Comparison of ENCODE assay signal across 8 cellular contexts in genomic region chr12:50505945-50506344, GRCh38. TPM values are rescaled to one million over a fixed set of nuclear protein-coding genes. Genes with fewer than 3 reads are reported as not detected.
DNase-seq lines count a peak whose midpoint lies in the region; ATAC-seq, FAIRE-seq and TF ChIP-seq lines count a peak whose summit lies in the region.

No MANE protein-coding gene starts in this region.

- H3K9ac ChIP-seq in iPS-15b (ENCODE audit: low read depth, low read length): no peak overlapping the region

- no peaks in the 10 kb centered on the region for H3K36me3 ChIP-seq in CD4-positive, CD25-positive, alpha-beta regulatory T cell (ENCODE audit: control insufficient read depth, insufficient read depth, low read length)
- H3K36me3 ChIP-seq in KOPT-K1 (ENCODE audit: insufficient read depth, low read length) (no peaks in the 10 kb centered on the region), ascending aorta (no peaks in the 10 kb centered on the region), iPS-15b (ENCODE audit: control insufficient read depth, insufficient read depth, low read length) (peaks cover 2% of the 10 kb centered on the region)

- H3K4me1 ChIP-seq in CD4-positive, CD25-positive, alpha-beta regulatory T cell (ENCODE audit: control insufficient read depth, insufficient read depth, low read length, poor library complexity, severe bottlenecking): peaks cover 50% of the 10 kb centered on the region
- H3K4me1 ChIP-seq in ascending aorta (peaks cover 2 to 22% of the 10 kb centered on the region in 2 donors), iPS-15b (ENCODE audit: control insufficient read depth, insufficient read depth, low read length) (peaks cover 7% of the 10 kb centered on the region)

- DNase-seq in CD4-positive, CD25-positive, alpha-beta regulatory T cell: peak in 1 of 3 donors; percentile 48
- DNase-seq in ascending aorta (ENCODE audit: low spot score in 2 of 2) (peak in 1 of 2 donors; percentile 21), skeletal muscle cell (ENCODE audit: low read depth) (no peak), SHP77 (lab: John Stamatoyannopoulos, UW) (no peak), GM12891 (ENCODE audit: insufficient read length, low spot score) (no peak), hepatic stellate cell (ENCODE audit: low spot score) (no peak)

- H3K27ac ChIP-seq in CD4-positive, CD25-positive, alpha-beta regulatory T cell (ENCODE audit: insufficient read depth, low read length, poor library complexity, severe bottlenecking): peak overlapping the region; percentile 85
- H3K27ac ChIP-seq in KOPT-K1 (ENCODE audit: low read depth, low read length, poor library complexity, severe bottlenecking) (peak overlapping the region; percentile 73), ascending aorta (peak overlapping the region in 1 of 2 donors; percentile 92)

- peaks cover 0 to 3% (median 0%) of the 10 kb centered on the region in 7 donors for H3K9me3 Mint-ChIP-seq in CD4-positive, CD25-positive, alpha-beta regulatory T cell

- H3K9me3 ChIP-seq in CD4-positive, CD25-positive, alpha-beta regulatory T cell (ENCODE audit: control insufficient read depth in 2 of 2, low read length in 2 of 2): no peaks in the 10 kb centered on the region
- H3K9me3 ChIP-seq in KOPT-K1 (ENCODE audit: insufficient read depth, low read length, poor library complexity, severe bottlenecking) (no peaks in the 10 kb centered on the region), ascending aorta (no peaks in the 10 kb centered on the region), iPS-15b (ENCODE audit: control insufficient read depth, insufficient read depth, low read length) (no peaks in the 10 kb centered on the region)

- peak overlapping the region; percentile 88 to 99 (median 98) for H3K4me3 Mint-ChIP-seq in CD4-positive, CD25-positive, alpha-beta regulatory T cell

- H3K27me3 Mint-ChIP-seq in CD4-positive, CD25-positive, alpha-beta regulatory T cell: no peaks in the 10 kb centered on the region

- no peak for TF ChIP-seq POLR2A in GM12891 (IDR thresholded peaks at IDR 0.05; ENCODE audit: low read depth, low read length)

- no peak for ATAC-seq in CD4-positive, CD25-positive, alpha-beta regulatory T cell (ENCODE audit: low read depth in 2 of 2)

- H3K27me3 ChIP-seq in CD4-positive, CD25-positive, alpha-beta regulatory T cell (ENCODE audit: control insufficient read depth, insufficient read depth, low read length): no peaks in the 10 kb centered on the region
- no peaks in the 10 kb centered on the region for H3K27me3 ChIP-seq in ascending aorta
- no peaks in the 10 kb centered on the region for H3K27me3 ChIP-seq in iPS-15b (ENCODE audit: control insufficient read depth, insufficient read depth, low read length)

- H3K4me1 Mint-ChIP-seq in CD4-positive, CD25-positive, alpha-beta regulatory T cell: peaks cover 34 to 57% (median 47%) of the 10 kb centered on the region in 4 donors

- peak overlapping the region; percentile 87 to 96 (median 94) for H3K27ac Mint-ChIP-seq in CD4-positive, CD25-positive, alpha-beta regulatory T cell

- H3K4me3 ChIP-seq in CD4-positive, CD25-positive, alpha-beta regulatory T cell (ENCODE audit: low read depth, low read length): peak overlapping the region; percentile 95
- H3K4me3 ChIP-seq in ascending aorta (peak overlapping the region; percentile 54 to 85), iPS-15b (ENCODE audit: low read depth, low read length) (peak overlapping the region; percentile 84), skeletal muscle cell (ENCODE audit: low read depth, low read length) (peak overlapping the region; percentile 94)

- H3K36me3 Mint-ChIP-seq in CD4-positive, CD25-positive, alpha-beta regulatory T cell: peaks cover 7% of the 10 kb centered on the region

- no peak for TF ChIP-seq CTCF in ascending aorta (IDR thresholded peaks at IDR 0.05)

- no peak for FAIRE-seq in GM12891 (lab: Jason Lieb, UNC)

- intact Hi-C loops in ascending aorta (cut with DNase I): loop anchor here (1.0 to 10.0 kb wide), 2 partner anchors 481 to 519 kb away; partner anchors contain the start of genes RACGAP1 and SLC11A2

TF ChIP-seq in GM12891, 5 proteins besides CTCF, POLR2A, EP300 and RAD21:
- TF ChIP-seq POU2F2 (IDR thresholded peaks at IDR 0.05; ENCODE audit: low read depth, low read length) (no peak), PAX5 (IDR thresholded peaks at IDR 0.05; ENCODE audit: insufficient read depth, low read length, severe bottlenecking) (no peak), TAF1 (IDR thresholded peaks at IDR 0.05; ENCODE audit: low read depth, low read length) (no peak), SPI1 (IDR thresholded peaks at IDR 0.05; ENCODE audit: low read depth, low read length) (no peak), POLR2AphosphoS5 (IDR thresholded peaks at IDR 0.05; ENCODE audit: low read depth, low read length) (no peak)

RNA-seq across cellular contexts. Expression of gene DIP2B, which starts 1.2 kb away (rescaled TPM):
- total RNA-seq in CD4-positive, CD25-positive, alpha-beta regulatory T cell: 47.5 TPM
- polyA plus RNA-seq in CD4-positive, CD25-positive, alpha-beta regulatory T cell: 10 to 100 TPM; 12.2 to 19.0 (median 14.8) TPM
- 8.5 TPM for total RNA-seq in ascending aorta
- 8.7 TPM for polyA plus RNA-seq in GM12891 (2012; ENCODE audit: low read depth, missing spikeins)
